Comparison of ENCODE assay signal across 11 cellular contexts in the genomic region with DNA sequence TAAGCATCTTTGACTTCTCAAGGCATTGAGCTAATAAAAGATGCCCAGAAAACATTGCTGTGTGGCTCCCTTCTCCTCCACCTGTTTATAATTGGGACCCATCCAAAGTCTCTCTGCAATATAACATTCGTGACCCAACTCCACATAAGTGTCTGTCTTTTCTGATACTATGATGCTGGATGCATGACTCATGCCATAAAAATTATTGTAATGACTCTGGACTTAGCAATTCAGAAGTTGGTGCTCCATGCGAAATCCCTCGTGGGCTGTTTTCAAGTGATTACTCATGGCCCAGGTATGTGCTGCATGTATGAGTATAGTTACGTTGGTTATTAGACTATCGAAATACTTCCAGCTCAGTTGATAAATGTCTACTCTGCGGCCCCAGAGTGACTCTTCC. TPM values are rescaled to one million over a fixed set of nuclear protein-coding genes. Genes with fewer than 3 reads are reported as not detected.
DNase-seq lines count a peak whose midpoint lies in the region; ATAC-seq and TF ChIP-seq lines count a peak whose summit lies in the region.
"Had no signal": no experiment of that assay in that cellular context is flagged by ENCODE, and none has a peak within 500 bp of the region (broad histone marks: within the 10 kb centered on the region; RNA-seq: fewer than 3 reads in every experiment).

No MANE protein-coding gene starts in this region.

- no peaks in the 10 kb centered on the region for H4K20me1 ChIP-seq in fibroblast of lung (ENCODE audit: control insufficient read depth, extremely low read depth, insufficient read depth, low read length)

- DNase-seq in GM04503 (ENCODE audit: low read depth): peak; percentile 95
- peak; percentile 89 for DNase-seq in RWPE1 (ENCODE audit: low spot score)
- peak; percentile 98 to 100 for DNase-seq in fibroblast of lung (ENCODE audit: low read depth in 2 of 2)
- peak; percentile 98 for DNase-seq in skeletal muscle cell (ENCODE audit: low read depth)
- no peak for DNase-seq in activated CD8-positive, alpha-beta memory T cell treated with anti-CD3 and anti-CD28 coated beads, Interleukin-2, amount 50 U/mL, for 48 hours
- DNase-seq: mucosa of descending colon, NCI-H2081 treated with DMSO at 0.1 percent for 48 hours had no signal

- H3K79me2 ChIP-seq in fibroblast of lung (ENCODE audit: control insufficient read depth, insufficient read depth, low read length): no peaks in the 10 kb centered on the region

- H3K36me3 ChIP-seq in fibroblast of lung (ENCODE audit: control insufficient read depth, insufficient read depth, low read length): no peaks in the 10 kb centered on the region
- H3K36me3 ChIP-seq: vagina had no signal

- H3K4me1 ChIP-seq in fibroblast of lung (ENCODE audit: control insufficient read depth, extremely low read depth, insufficient read depth, low read length): peaks cover 14% of the 10 kb centered on the region
- H3K4me1 ChIP-seq: vagina had no signal

- H3K4me3 ChIP-seq in fibroblast of lung (replicated peaks in 1 of 4; ENCODE audit: control extremely low read depth in 1 of 4, insufficient read depth in 1 of 4, low read depth in 3 of 4, low read length in 4 of 4) (no peak overlapping the region), skeletal muscle cell (ENCODE audit: low read depth, low read length) (no peak overlapping the region)
- H3K4me3 ChIP-seq: mucosa of descending colon, vagina had no signal

- CTCF ChIA-PET in RWPE1 (lab: Yijun Ruan, JAX): interaction anchor here (1.0 kb wide), 1 partner anchor 192 kb away, joined by 6 read pairs; no protein-coding TSS in a partner anchor

- no peaks in the 10 kb centered on the region for H3K9me3 ChIP-seq in fibroblast of lung (ENCODE audit: control insufficient read depth, insufficient read depth, low read depth, low read length)
- H3K9me3 ChIP-seq: mucosa of descending colon, vagina had no signal

- no peak overlapping the region for H2AFZ ChIP-seq in fibroblast of lung (ENCODE audit: low read length)

- H3K27me3 ChIP-seq in fibroblast of lung (ENCODE audit: control insufficient read depth, insufficient read depth, low read length): no peaks in the 10 kb centered on the region
- H3K27me3 ChIP-seq: vagina had no signal

- POLR2A ChIA-PET in RWPE1 (lab: Yijun Ruan, JAX; ENCODE audit: low non-redundant PET): no interaction called here

- H3K9ac ChIP-seq in fibroblast of lung (ENCODE audit: insufficient read depth, low read length): no peak overlapping the region

- peak overlapping the region; percentile 52 for H3K4me2 ChIP-seq in fibroblast of lung (ENCODE audit: extremely low read depth, insufficient read depth, low read length)

- TF ChIP-seq CTCF in RWPE1 (conservative IDR thresholded peaks at IDR 0.05; ENCODE audit: low read depth) (no peak), fibroblast of lung (conservative IDR thresholded peaks at IDR 0.05 in 1 of 2, IDR thresholded peaks at IDR 0.05 in 1 of 2; ENCODE audit: low read depth in 1 of 2, low read length in 2 of 2) (no peak)

- ATAC-seq in HG03039 (IDR thresholded peaks at IDR 0.05; ENCODE audit: unreplicated experiment) (no peak), GM21576 (IDR thresholded peaks at IDR 0.05; ENCODE audit: unreplicated experiment) (no peak), GM18909 (IDR thresholded peaks at IDR 0.05; ENCODE audit: poor library complexity, unreplicated experiment) (no peak)
- ATAC-seq: mucosa of descending colon had no signal

- no peak overlapping the region for H3K27ac ChIP-seq in RWPE1
- peak overlapping the region; percentile 68 for H3K27ac ChIP-seq in fibroblast of lung (ENCODE audit: insufficient read depth, low read length)
- H3K27ac ChIP-seq: vagina had no signal

RNA-seq across cellular contexts. Expression of gene FJX1, which starts 11.7 kb away (rescaled TPM):
- total RNA-seq in fibroblast of lung: 8.7 and 10.4 TPM in 2 replicates
- polyA plus RNA-seq in fibroblast of lung: 4.2 and 7.1 TPM in 2 replicates
- polyA plus RNA-seq in fibroblast of lung (2012): 16.1 and 24.1 TPM in 2 replicates
- polyA minus RNA-seq in fibroblast of lung (ENCODE audit: low replicate concordance): 4.9 and 12.0 TPM in 2 replicates

RNA-seq across cellular contexts. Expression of gene TRIM44, which starts 32.7 kb away (rescaled TPM):
- total RNA-seq in fibroblast of lung: 10.4 and 13.1 TPM in 2 replicates
- 65.7 and 78.3 TPM in 2 replicates for polyA plus RNA-seq in fibroblast of lung
- polyA plus RNA-seq in fibroblast of lung (2012): 41.7 and 48.9 TPM in 2 replicates
- 77.7 and 89.7 TPM in 2 replicates for polyA minus RNA-seq in fibroblast of lung (ENCODE audit: low replicate concordance)
